9 cellular contexts compared by ENCODE assay signal in genomic region chr16:83689385-83689831, GRCh38.
A peak's percentile ranks its signal among the peaks of the same experiment; 100 is the strongest.
DNase-seq lines count a peak whose midpoint lies in the region; ATAC-seq lines count a peak whose summit lies in the region.
"Had no signal": no experiment of that assay in that cellular context is flagged by ENCODE, and none has a peak within 500 bp of the region (broad histone marks: within the 10 kb centered on the region; RNA-seq: fewer than 3 reads in every experiment).

No MANE protein-coding gene starts in this region.

- CTCF ChIA-PET in activated CD8-positive, alpha-beta memory T cell treated with anti-CD3 and anti-CD28 coated beads, Interleukin-2, amount 10 ng/mL, durations not matched to agents 7 days and 5 days (lab: Charles Lee) = interaction anchor here (0.9 kb wide), 1 partner anchor 10 kb away, joined by 3 read pairs; no protein-coding TSS in a partner anchor

- H3K27me3 Mint-ChIP-seq in activated CD8-positive, alpha-beta memory T cell treated with anti-CD3 and anti-CD28 coated beads, Interleukin-2, amount 10 ng/mL, durations not matched to agents 7 days and 5 days = no peaks in the 10 kb centered on the region

- H3K27ac Mint-ChIP-seq in activated CD8-positive, alpha-beta memory T cell treated with anti-CD3 and anti-CD28 coated beads, Interleukin-2, amount 10 ng/mL, durations not matched to agents 7 days and 5 days = no peak overlapping the region

- peak; percentile 86 for ATAC-seq in HG03060 (IDR thresholded peaks at IDR 0.05; ENCODE audit: low read depth, unreplicated experiment)
- no peak for ATAC-seq in activated CD8-positive, alpha-beta memory T cell treated with anti-CD3 and anti-CD28 coated beads, Interleukin-2, amount 10 ng/mL, durations not matched to agents 7 days and 5 days
- ATAC-seq: HCT116 had no signal

- no peak overlapping the region for H3K4me3 Mint-ChIP-seq in activated CD8-positive, alpha-beta memory T cell treated with anti-CD3 and anti-CD28 coated beads, Interleukin-2, amount 10 ng/mL, durations not matched to agents 7 days and 5 days

- DNase-seq in G401 (ENCODE audit: low spot score) (peak; percentile 58), amniotic epithelial cell (ENCODE audit: low read depth) (peak; percentile 88), kidney tubule cell (ENCODE audit: low spot score) (peak; percentile 98), COR-L47 (lab: John Stamatoyannopoulos, UW) (no peak), posterior cingulate gyrus (no peak)
- DNase-seq in activated effector memory CD4-positive, alpha-beta T cell treated with Interleukin-2 at 50 U/mL for 16 hours = no peak
- no peak for DNase-seq in activated CD8-positive, alpha-beta memory T cell treated with anti-CD3 and anti-CD28 coated beads, Interleukin-2, amount 10 ng/mL, durations not matched to agents 7 days and 5 days

- H3K36me3 Mint-ChIP-seq in activated CD8-positive, alpha-beta memory T cell treated with anti-CD3 and anti-CD28 coated beads, Interleukin-2, amount 10 ng/mL, durations not matched to agents 7 days and 5 days = no peaks in the 10 kb centered on the region

- no peaks in the 10 kb centered on the region for H3K9me3 Mint-ChIP-seq in activated CD8-positive, alpha-beta memory T cell treated with anti-CD3 and anti-CD28 coated beads, Interleukin-2, amount 10 ng/mL, durations not matched to agents 7 days and 5 days (ENCODE audit: low read depth)

- no peaks in the 10 kb centered on the region for H3K4me1 Mint-ChIP-seq in activated CD8-positive, alpha-beta memory T cell treated with anti-CD3 and anti-CD28 coated beads, Interleukin-2, amount 10 ng/mL, durations not matched to agents 7 days and 5 days

- in situ Hi-C loops in G401 (cut with HindIII; ENCODE audit: low sequenced_read_pairs) = no loop called here

- intact Hi-C loops in posterior cingulate gyrus (cut with DNase I) = no loop called here

Comparison
In these comparisons a context has a peak if more than half of its experiments do, and no peak if none do; other contexts are left out.
1. DNase-seq: peak in G401 (single experiment), amniotic epithelial cell (single experiment) and kidney tubule cell (single experiment); none in COR-L47 (single experiment), activated effector memory CD4-positive, alpha-beta T cell treated with Interleukin-2 at 50 U/mL for 16 hours (single experiment), posterior cingulate gyrus (0 of 10) and activated CD8-positive, alpha-beta memory T cell treated with anti-CD3 and anti-CD28 coated beads, Interleukin-2, amount 10 ng/mL, durations not matched to agents 7 days and 5 days (single experiment).